In the genomic region with DNA sequence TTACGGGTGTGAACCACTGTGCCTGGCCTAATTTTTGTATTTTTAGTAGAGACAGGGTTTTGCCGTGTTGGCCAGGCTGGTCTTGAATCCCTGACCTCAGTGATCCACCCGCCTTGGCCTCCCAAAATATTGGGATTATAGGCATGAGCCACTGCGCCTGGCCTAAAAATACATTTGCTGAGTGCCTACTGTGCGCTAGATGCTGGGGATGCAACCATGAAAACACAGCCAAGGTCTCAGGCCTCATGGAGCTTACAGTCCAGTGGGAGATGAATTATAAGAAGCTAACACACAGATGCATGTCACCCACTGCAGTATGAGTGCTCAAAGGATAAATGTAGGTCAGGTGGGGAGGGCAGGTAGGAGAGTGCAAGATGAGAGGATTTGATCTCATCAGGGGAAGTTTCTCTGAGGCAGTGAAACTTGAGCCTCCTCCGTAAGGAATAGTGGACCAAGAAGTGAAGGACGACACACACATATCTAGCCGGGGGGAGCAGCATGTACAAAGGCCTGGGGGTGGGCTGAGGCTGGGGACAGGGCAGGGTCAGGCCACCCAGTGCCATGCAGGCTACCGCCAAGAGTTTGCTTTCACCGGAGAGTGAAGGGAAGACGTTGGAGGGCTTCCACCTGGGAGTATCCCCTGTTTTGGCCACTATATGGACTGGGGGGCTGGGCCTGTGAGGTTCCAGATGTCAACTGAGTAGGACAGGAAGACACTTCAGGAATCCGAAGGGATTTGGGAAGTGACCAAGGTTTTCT, we compare ENCODE assay signal across 8 cellular contexts. TPM values are rescaled to one million over a fixed set of nuclear protein-coding genes. Genes with fewer than 3 reads are reported as not detected.
A peak's percentile ranks its signal among the peaks of the same experiment; 100 is the strongest.
DNase-seq lines count a peak whose midpoint lies in the region; TF ChIP-seq lines count a peak whose summit lies in the region.

No MANE protein-coding gene starts in this region.

- H3K9me3 ChIP-seq in DOHH2 (ENCODE audit: control insufficient read depth, insufficient read depth, low read length), result no peaks in the 10 kb centered on the region
- no peaks in the 10 kb centered on the region for H3K9me3 ChIP-seq in esophagus muscularis mucosa

- intact Hi-C loops in esophagus muscularis mucosa (cut with DNase I), result no loop called here

- TF ChIP-seq POLR2A in esophagus muscularis mucosa (IDR thresholded peaks at IDR 0.05; ENCODE audit: low read depth), result no peak

- peak overlapping the region; percentile 15; the same call in 1 of the 2 replicates for H3K4me2 ChIP-seq in DOHH2 (ENCODE audit: low read length)

- peaks cover 49% of the 10 kb centered on the region for H3K36me3 ChIP-seq in DOHH2 (ENCODE audit: control insufficient read depth, low read length)
- peaks cover 0 to 5% (median 0%) of the 10 kb centered on the region in 4 donors for H3K36me3 ChIP-seq in esophagus muscularis mucosa

- no peaks in the 10 kb centered on the region for H3K27me3 ChIP-seq in DOHH2 (ENCODE audit: control insufficient read depth, low read length)
- no peaks in the 10 kb centered on the region for H3K27me3 ChIP-seq in esophagus muscularis mucosa

- no peaks in the 10 kb centered on the region for H3K9me2 ChIP-seq in DOHH2 (replicated peaks; ENCODE audit: control insufficient read depth, low read length)

- H4K20me1 ChIP-seq in DOHH2 (ENCODE audit: control insufficient read depth, insufficient read depth, low read depth, low read length), result no peaks in the 10 kb centered on the region

- peak; percentile 65 for DNase-seq in UCSD-AML1 (lab: John Stamatoyannopoulos, UW; ENCODE audit: unreplicated experiment)
- DNase-seq in esophagus muscularis mucosa (ENCODE audit: extremely low spot score), result no peak
- DNase-seq in NCI-H446 treated with DMSO at 0.1 percent for 48 hours (lab: John Stamatoyannopoulos, UW), result no peak
- no peak for DNase-seq in NCI-H774 (lab: John Stamatoyannopoulos, UW)
- DNase-seq in iPS-NIHi11 (ENCODE audit: low spot score), result no peak
- DNase-seq in stimulated activated CD4-positive, alpha-beta T cell treated with anti-CD3 and anti-CD28 coated beads, Interleukin-1b, Interleukin-23, amount 100 ng/mL, for 48 hours, result no peak

- TF ChIP-seq CTCF in DOHH2 (IDR thresholded peaks at IDR 0.05; ENCODE audit: low read depth, low read length, poor library complexity, severe bottlenecking) (no peak), esophagus muscularis mucosa (IDR thresholded peaks at IDR 0.05) (no peak)

- peaks cover 44% of the 10 kb centered on the region for H3K79me2 ChIP-seq in DOHH2 (ENCODE audit: control insufficient read depth, low read length)

- 76% methylated on average over 12 of the region's 12 CpGs for WGBS in esophagus muscularis mucosa

- H3K27ac ChIP-seq in DOHH2 (ENCODE audit: low read depth, low read length) (no peak overlapping the region), esophagus muscularis mucosa (replicated peaks in 1 of 4) (peak overlapping the region; percentile 63 to 90 (median 84)), skin epidermis (peak overlapping the region; percentile 0 to 86 (median 80))

- no peak for TF ChIP-seq EP300 in esophagus muscularis mucosa (IDR thresholded peaks at IDR 0.05)

- peaks cover 15% of the 10 kb centered on the region for H3F3A ChIP-seq in DOHH2 (ENCODE audit: control insufficient read depth, insufficient read depth)

- no peak overlapping the region for H3K4me3 ChIP-seq in DOHH2 (ENCODE audit: low read length)
- no peak overlapping the region for H3K4me3 ChIP-seq in esophagus muscularis mucosa
- H3K4me3 ChIP-seq in skin epidermis, result no peak overlapping the region

- H3K4me1 ChIP-seq in DOHH2 (ENCODE audit: control insufficient read depth, low read length) (peaks cover 84% of the 10 kb centered on the region), esophagus muscularis mucosa (peaks cover 54 to 80% (median 62%) of the 10 kb centered on the region in 4 donors)

RNA-seq across cellular contexts. Expression of a gene that starts 24.3 kb away (rescaled TPM):
- total RNA-seq in esophagus muscularis mucosa, result 1 to 10 TPM; 2.5 to 3.2 (median 2.8) TPM

RNA-seq across cellular contexts. Expression of a gene that starts 47.4 kb away (rescaled TPM):
- total RNA-seq in esophagus muscularis mucosa, result 10 to 100 TPM; 17.6 to 29.5 (median 22.2) TPM

RNA-seq across cellular contexts. Expression of a gene that starts 59.3 kb away (rescaled TPM):
- total RNA-seq in esophagus muscularis mucosa, result 10 to 100 TPM; 15.0 to 24.6 (median 16.7) TPM
